ENCODE assay signal across 10 cellular contexts in genomic region chr17:36932383-36933173, GRCh38. TPM values are rescaled to one million over a fixed set of nuclear protein-coding genes. Genes with fewer than 3 reads are reported as not detected.
A peak's percentile ranks its signal among the peaks of the same experiment; 100 is the strongest.
DNase-seq lines count a peak whose midpoint lies in the region; ATAC-seq and TF ChIP-seq lines count a peak whose summit lies in the region.
"Had no signal": no experiment of that assay in that cellular context is flagged by ENCODE, and none has a peak within 500 bp of the region (broad histone marks: within the 10 kb centered on the region; RNA-seq: fewer than 3 reads in every experiment).

No MANE protein-coding gene starts in this region.

- H3K27ac ChIP-seq in CD4-positive, alpha-beta T cell (ENCODE audit: low read depth, low read length) = no peak overlapping the region
- H3K27ac ChIP-seq in HEK293 (ENCODE audit: extremely low read depth, low read depth, low read length) = no peak overlapping the region
- H3K27ac ChIP-seq in effector memory CD4-positive, alpha-beta T cell (ENCODE audit: insufficient read depth, low read length, poor library complexity, severe bottlenecking) = no peak overlapping the region
- H3K27ac ChIP-seq: WERI-Rb-1 had no signal

- no peak for TF ChIP-seq CTCF in CD4-positive, alpha-beta T cell (IDR thresholded peaks at IDR 0.05)
- TF ChIP-seq CTCF in HEK293 (tag by site-specific recombination; IDR thresholded peaks at IDR 0.05) (no peak), natural killer cell (IDR thresholded peaks at IDR 0.05) (no peak)

- no peaks in the 10 kb centered on the region for H3K9me3 Mint-ChIP-seq in CD4-positive, alpha-beta T cell
- no peaks in the 10 kb centered on the region for H3K9me3 Mint-ChIP-seq in dendritic cell treated with granulocyte-macrophage colony-stimulating factor and Interleukin-4, amounts not matched to agents 40 ng/mL and 50 ng/mL, for 4 days
- no peaks in the 10 kb centered on the region for H3K9me3 Mint-ChIP-seq in natural killer cell

- H3K9me3 ChIP-seq in CD4-positive, alpha-beta T cell (ENCODE audit: control insufficient read depth, low read length) = no peaks in the 10 kb centered on the region
- H3K9me3 ChIP-seq in HEK293 (ENCODE audit: control insufficient read depth, insufficient read depth, low read depth, low read length) = no peaks in the 10 kb centered on the region
- no peaks in the 10 kb centered on the region for H3K9me3 ChIP-seq in effector memory CD4-positive, alpha-beta T cell (ENCODE audit: control insufficient read depth, low read length)

- H3K27ac Mint-ChIP-seq in CD4-positive, alpha-beta T cell = peak overlapping the region; percentile 16
- H3K27ac Mint-ChIP-seq in dendritic cell treated with granulocyte-macrophage colony-stimulating factor and Interleukin-4, amounts not matched to agents 40 ng/mL and 50 ng/mL, for 4 days = peak overlapping the region; percentile 19
- H3K27ac Mint-ChIP-seq in natural killer cell = no peak overlapping the region

- peaks cover 97% of the 10 kb centered on the region for H3K27me3 Mint-ChIP-seq in CD4-positive, alpha-beta T cell
- H3K27me3 Mint-ChIP-seq in dendritic cell treated with granulocyte-macrophage colony-stimulating factor and Interleukin-4, amounts not matched to agents 40 ng/mL and 50 ng/mL, for 4 days = peaks cover 98% of the 10 kb centered on the region
- peaks cover 80 to 81% of the 10 kb centered on the region in 2 donors for H3K27me3 Mint-ChIP-seq in natural killer cell (ENCODE audit: low read depth in 2 of 2)

- POLR2A ChIA-PET in CD4-positive, alpha-beta T cell (lab: Charles Lee) = interaction anchor here (1.1 kb wide), 1 partner anchor 9 kb away, joined by 3 read pairs; no protein-coding TSS in a partner anchor
- POLR2A ChIA-PET in HEK293 (lab: Yijun Ruan, JAX) = no interaction called here

- CTCF ChIA-PET in CD4-positive, alpha-beta T cell (lab: Charles Lee) = no interaction called here
- CTCF ChIA-PET in HEK293 (lab: Yijun Ruan, JAX) = interaction anchor here (0.6 to 1.8 kb wide), 3 partner anchors 11 to 307 kb away, joined by 3 to 5 read pairs (median 4); no protein-coding TSS in a partner anchor

- H3K4me3 ChIP-seq in HEK293 (ENCODE audit: low read depth, low read length) = no peak overlapping the region
- no peak overlapping the region for H3K4me3 ChIP-seq in effector memory CD4-positive, alpha-beta T cell (ENCODE audit: insufficient read depth, low read depth, low read length, poor library complexity, severe bottlenecking)

- H3K4me1 Mint-ChIP-seq in CD4-positive, alpha-beta T cell (ENCODE audit: low read depth) = peaks cover 74% of the 10 kb centered on the region
- peaks cover 76% of the 10 kb centered on the region for H3K4me1 Mint-ChIP-seq in dendritic cell treated with granulocyte-macrophage colony-stimulating factor and Interleukin-4, amounts not matched to agents 40 ng/mL and 50 ng/mL, for 4 days (ENCODE audit: low read depth)
- peaks cover 45 to 69% of the 10 kb centered on the region in 2 donors for H3K4me1 Mint-ChIP-seq in natural killer cell

- peaks cover 16% of the 10 kb centered on the region for H3K4me1 ChIP-seq in HEK293 (ENCODE audit: control insufficient read depth, insufficient read depth, low read length)
- peaks cover 58% of the 10 kb centered on the region for H3K4me1 ChIP-seq in effector memory CD4-positive, alpha-beta T cell (ENCODE audit: control insufficient read depth, insufficient read depth, low read length, poor library complexity, severe bottlenecking)

- peaks cover 98% of the 10 kb centered on the region for H3K27me3 ChIP-seq in CD4-positive, alpha-beta T cell (ENCODE audit: control insufficient read depth, insufficient read depth, low read length)
- peaks cover 86% of the 10 kb centered on the region for H3K27me3 ChIP-seq in effector memory CD4-positive, alpha-beta T cell (replicated peaks; ENCODE audit: control insufficient read depth, insufficient read depth, low read length, poor library complexity, severe bottlenecking)

- no peak for ATAC-seq in CD4-positive, alpha-beta T cell (ENCODE audit: poor library complexity)
- ATAC-seq in natural killer cell (no peak), HG03521 (IDR thresholded peaks at IDR 0.05; ENCODE audit: unreplicated experiment) (no peak), HG03039 (IDR thresholded peaks at IDR 0.05; ENCODE audit: unreplicated experiment) (no peak), HG03095 (IDR thresholded peaks at IDR 0.05; ENCODE audit: unreplicated experiment) (no peak)

- DNase-seq in CD4-positive, alpha-beta T cell = no peak
- no peak for DNase-seq in natural killer cell
- DNase-seq in effector memory CD4-positive, alpha-beta T cell = no peak
- DNase-seq: WERI-Rb-1 had no signal

- no peaks in the 10 kb centered on the region for H3K36me3 Mint-ChIP-seq in CD4-positive, alpha-beta T cell (ENCODE audit: low read depth)
- H3K36me3 Mint-ChIP-seq in dendritic cell treated with granulocyte-macrophage colony-stimulating factor and Interleukin-4, amounts not matched to agents 40 ng/mL and 50 ng/mL, for 4 days (ENCODE audit: low read depth) = no peaks in the 10 kb centered on the region
- no peaks in the 10 kb centered on the region for H3K36me3 Mint-ChIP-seq in natural killer cell

- H3K36me3 ChIP-seq in HEK293 (ENCODE audit: control insufficient read depth in 2 of 2, insufficient read depth in 1 of 2, low read length in 2 of 2) = peaks cover 0 to 8% of the 10 kb centered on the region in 2 experiments; a peak in 1 of 3 replicates
- no peaks in the 10 kb centered on the region for H3K36me3 ChIP-seq in effector memory CD4-positive, alpha-beta T cell (ENCODE audit: control insufficient read depth, insufficient read depth, low read length)
- H3K36me3 ChIP-seq: WERI-Rb-1 had no signal

- H3K4me3 Mint-ChIP-seq in CD4-positive, alpha-beta T cell = peak overlapping the region; percentile 80
- H3K4me3 Mint-ChIP-seq in dendritic cell treated with granulocyte-macrophage colony-stimulating factor and Interleukin-4, amounts not matched to agents 40 ng/mL and 50 ng/mL, for 4 days = peak overlapping the region; percentile 62
- peak overlapping the region; percentile 42 for H3K4me3 Mint-ChIP-seq in natural killer cell

- intact Hi-C loops in CD4-positive, alpha-beta T cell (cut with DNase I, micrococcal nuclease) = loop anchor here in 1 of 2 experiments (2.0 kb wide), 1 partner anchor 16 kb away; the partner anchor contains the start of gene AATF
- intact Hi-C loops in dendritic cell treated with granulocyte-macrophage colony-stimulating factor and Interleukin-4, amounts not matched to agents 40 ng/mL and 50 ng/mL, for 4 days (cut with micrococcal nuclease) = no loop called here
- intact Hi-C loops in natural killer cell (cut with micrococcal nuclease) = no loop called here

TF ChIP-seq in HEK293, 187 proteins besides CTCF, POLR2A, EP300 and RAD21:
- TF ChIP-seq ZBTB8A (tag by site-specific recombination; IDR thresholded peaks at IDR 0.05) (no peak), ZNF366 (tag by site-specific recombination; conservative IDR thresholded peaks at IDR 0.05) (peak; percentile 37; the same call in 1 of the 2 replicates)

RNA-seq across cellular contexts. Expression of gene LHX1, which starts 4.7 kb away (rescaled TPM):
- not detected for total RNA-seq in CD4-positive, alpha-beta T cell
- not detected for total RNA-seq in natural killer cell
- total RNA-seq: LHCN-M2 had no signal

RNA-seq across cellular contexts. Expression of gene AATF, which starts 16.2 kb away (rescaled TPM):
- 10 to 100 TPM; 40.3 to 40.8 TPM for total RNA-seq in CD4-positive, alpha-beta T cell
- total RNA-seq in natural killer cell = 10 to 100 TPM; 60.1 to 67.2 (median 63.2) TPM

Comparison
In these comparisons a context has a peak if more than half of its experiments do, and no peak if none do; other contexts are left out.
1. H3K27ac Mint-ChIP-seq: peak in CD4-positive, alpha-beta T cell (single experiment) and dendritic cell treated with granulocyte-macrophage colony-stimulating factor and Interleukin-4, amounts not matched to agents 40 ng/mL and 50 ng/mL, for 4 days (single experiment); none in natural killer cell (0 of 2).
2. Peak in every context shown above with its lines, with median percentiles within 50 percentile points of each other: H3K4me3 Mint-ChIP-seq.